1 cellular context compared by ENCODE assay signal in genomic region chr1:100936194-100936967, GRCh38.
TF ChIP-seq lines count a peak whose summit lies in the region.

No MANE protein-coding gene starts in this region.

TF ChIP-seq in HepG2, 621 proteins besides CTCF, POLR2A, EP300 and RAD21:
- TF ChIP-seq ZNF749 (CRISPR knock-in tag; IDR thresholded peaks at IDR 0.05; ENCODE audit: borderline replicate concordance): no peak
- TF ChIP-seq CEBPB (IDR thresholded peaks at IDR 0.05; ENCODE audit: borderline replicate concordance, low read depth, low read length): 0 out of 2 replicates have a peak, but pooled peaks have one; percentile 10
- no peak for TF ChIP-seq POGZ (CRISPR knock-in tag; IDR thresholded peaks at IDR 0.05)
